Comparison of ENCODE assay signal across 8 cellular contexts in genomic region chr12:93742086-93742934, GRCh38.
A peak's percentile ranks its signal among the peaks of the same experiment; 100 is the strongest.
DNase-seq lines count a peak whose midpoint lies in the region; ATAC-seq and TF ChIP-seq lines count a peak whose summit lies in the region.

No MANE protein-coding gene starts in this region.

- POLR2A ChIA-PET in CD8-positive, alpha-beta T cell (lab: Charles Lee) = interaction anchor here (0.5 to 0.6 kb wide), 2 partner anchors 212 to 323 kb away, joined by 3 read pairs; no protein-coding TSS in a partner anchor
- POLR2A ChIA-PET in naive thymus-derived CD8-positive, alpha-beta T cell (lab: Charles Lee) = interaction anchor here (1.8 kb wide), 1 partner anchor 173 kb away, joined by 4 read pairs; no protein-coding TSS in a partner anchor

- intact Hi-C loops in CD8-positive, alpha-beta T cell (cut with DNase I, micrococcal nuclease) = loop anchor here (1.0 to 5.0 kb wide), 5 partner anchors 65 to 360 kb away; partner anchors contain the start of gene CRADD (in 1 of the 2)

- H3K36me3 ChIP-seq in CD8-positive, alpha-beta T cell (ENCODE audit: insufficient read depth, low read length) = no peaks in the 10 kb centered on the region

- H3K27me3 ChIP-seq in CD8-positive, alpha-beta T cell (ENCODE audit: insufficient read depth, low read length) = no peaks in the 10 kb centered on the region
- peaks cover 6% of the 10 kb centered on the region for H3K27me3 ChIP-seq in HL-60 (ENCODE audit: insufficient read depth, poor library complexity, severe bottlenecking)

- H3K4me3 Mint-ChIP-seq in CD8-positive, alpha-beta T cell = peak overlapping the region; percentile 91
- peak overlapping the region; percentile 82 to 95 (median 90) for H3K4me3 Mint-ChIP-seq in naive thymus-derived CD8-positive, alpha-beta T cell

- no peaks in the 10 kb centered on the region for H3K27me3 Mint-ChIP-seq in CD8-positive, alpha-beta T cell (ENCODE audit: low read depth)
- peaks cover 0 to 1% (median 0%) of the 10 kb centered on the region in 5 donors for H3K27me3 Mint-ChIP-seq in naive thymus-derived CD8-positive, alpha-beta T cell

- no peaks in the 10 kb centered on the region for H3K9me3 Mint-ChIP-seq in CD8-positive, alpha-beta T cell
- H3K9me3 Mint-ChIP-seq in naive thymus-derived CD8-positive, alpha-beta T cell = no peaks in the 10 kb centered on the region

- peak overlapping the region; percentile 79 for H3K27ac Mint-ChIP-seq in CD8-positive, alpha-beta T cell
- H3K27ac Mint-ChIP-seq in naive thymus-derived CD8-positive, alpha-beta T cell = peak overlapping the region; percentile 73 to 94 (median 83)

- peak; percentile 10 to 66 (median 40) for DNase-seq in CD8-positive, alpha-beta T cell
- peak in 1 of 2 experiments; percentile 18 for DNase-seq in HL-60 (ENCODE audit: low read depth in 1 of 2, low spot score in 1 of 2)
- peak; percentile 35 for DNase-seq in activated T-helper 9 cell treated with anti-CD3 and anti-CD28 coated beads, Interleukin-2, amount 50 U/mL, for 16 hours (ENCODE audit: low read depth)
- peak; percentile 76 for DNase-seq in fibroblast of the aortic adventitia (ENCODE audit: low read depth)
- DNase-seq in naive thymus-derived CD8-positive, alpha-beta T cell = peak in 9 of 10 donors; percentile 15 to 53 (median 41)
- peak; percentile 73 for DNase-seq in stimulated activated naive CD8-positive, alpha-beta T cell treated with anti-CD3 and anti-CD28 coated beads, Interleukin-15, Interleukin-2, amounts not matched to agents 100 U/mL and 50 U/mL, for 24 hours

- CTCF ChIA-PET in CD8-positive, alpha-beta T cell (lab: Charles Lee) = interaction anchor here (0.6 to 2.4 kb wide), 4 partner anchors 25 to 1766 kb away, joined by 4 to 14 read pairs (median 4); no protein-coding TSS in a partner anchor

- peak; percentile 87 for ATAC-seq in CD8-positive, alpha-beta T cell
- ATAC-seq in GM19467 (IDR thresholded peaks at IDR 0.05; ENCODE audit: unreplicated experiment) = peak; percentile 73
- ATAC-seq in naive thymus-derived CD8-positive, alpha-beta T cell = peak; percentile 93 to 96
- peak; percentile 93 for ATAC-seq in stimulated activated naive CD8-positive, alpha-beta T cell treated with anti-CD3 and anti-CD28 coated beads, Interleukin-15, Interleukin-2, amounts not matched to agents 100 U/mL and 50 U/mL, for 24 hours

- H3K27ac ChIP-seq in CD8-positive, alpha-beta T cell (ENCODE audit: low read depth, low read length) = peak overlapping the region; percentile 47
- H3K27ac ChIP-seq in HL-60 (replicated peaks) = no peak overlapping the region

- peaks cover 8% of the 10 kb centered on the region for H3K4me1 ChIP-seq in CD8-positive, alpha-beta T cell (ENCODE audit: insufficient read depth, low read length)

- H3K36me3 Mint-ChIP-seq in CD8-positive, alpha-beta T cell = no peaks in the 10 kb centered on the region
- no peaks in the 10 kb centered on the region for H3K36me3 Mint-ChIP-seq in naive thymus-derived CD8-positive, alpha-beta T cell

- H3K9me3 ChIP-seq in CD8-positive, alpha-beta T cell (ENCODE audit: low read length) = no peaks in the 10 kb centered on the region

- peak overlapping the region; percentile 76 for H3K4me3 ChIP-seq in CD8-positive, alpha-beta T cell (ENCODE audit: low read depth, low read length)
- peak overlapping the region; percentile 36 for H3K4me3 ChIP-seq in HL-60 (replicated peaks; ENCODE audit: insufficient read depth, low read length)
- H3K4me3 ChIP-seq in fibroblast of the aortic adventitia (ENCODE audit: low read depth, low read length) = peak overlapping the region; percentile 74

- peaks cover 28% of the 10 kb centered on the region for H3K4me1 Mint-ChIP-seq in CD8-positive, alpha-beta T cell (ENCODE audit: low read depth)
- peaks cover 19 to 36% (median 28%) of the 10 kb centered on the region in 4 donors for H3K4me1 Mint-ChIP-seq in naive thymus-derived CD8-positive, alpha-beta T cell

- TF ChIP-seq CTCF in CD8-positive, alpha-beta T cell (IDR thresholded peaks at IDR 0.05) = no peak
- TF ChIP-seq CTCF in HL-60 (IDR thresholded peaks at IDR 0.05; ENCODE audit: insufficient read depth, low read length) (no peak), fibroblast of the aortic adventitia (IDR thresholded peaks at IDR 0.05; ENCODE audit: insufficient read depth, low read length) (peak; percentile 31)

TF ChIP-seq in PFSK-1, 5 proteins besides CTCF, POLR2A, EP300 and RAD21:
- TF ChIP-seq SIN3A (IDR thresholded peaks at IDR 0.05; ENCODE audit: borderline replicate concordance, insufficient read depth, low read length) (no peak), FOXP2 (optimal IDR thresholded peaks at IDR 0.05; ENCODE audit: borderline replicate concordance, extremely low read depth, extremely low read length, insufficient read depth) (peak; percentile 32)
